Comparison of ENCODE assay signal across 26 cellular contexts in the genomic region with DNA sequence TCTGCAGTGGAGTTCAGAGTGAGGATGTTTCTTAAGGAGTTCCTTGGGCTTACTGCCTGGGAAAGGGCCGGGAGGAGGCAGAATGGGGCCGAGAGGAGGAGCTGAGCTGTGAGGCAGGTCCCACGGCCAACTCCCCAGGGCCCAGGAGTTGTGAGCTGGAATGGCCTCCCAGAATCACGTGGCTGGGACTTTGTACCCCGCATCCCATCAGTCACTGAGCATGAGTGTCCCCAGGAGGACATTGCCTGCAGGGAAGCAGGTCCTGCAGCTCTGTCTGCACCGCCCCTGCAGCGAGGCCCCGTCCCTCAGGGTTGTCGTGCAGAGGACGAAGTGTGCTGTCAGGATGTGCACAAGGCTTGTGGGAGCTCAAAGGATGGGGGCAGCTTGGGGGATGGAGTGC.
DNase-seq lines count a peak whose midpoint lies in the region; ATAC-seq, FAIRE-seq and TF ChIP-seq lines count a peak whose summit lies in the region.
"Had no signal": no experiment of that assay in that cellular context is flagged by ENCODE, and none has a peak within 500 bp of the region (broad histone marks: within the 10 kb centered on the region; RNA-seq: fewer than 3 reads in every experiment).

No MANE protein-coding gene starts in this region.

- no peaks in the 10 kb centered on the region for H3K79me2 ChIP-seq in HepG2 (ENCODE audit: insufficient read depth, low read length)
- no peaks in the 10 kb centered on the region for H3K79me2 ChIP-seq in neural progenitor cell (ENCODE audit: low read depth)

- TF ChIP-seq CTCF in HepG2 (CRISPR knock-in tag; IDR thresholded peaks at IDR 0.05) (peak; percentile 11; the same call in 1 of the 2 replicates), right lobe of liver (IDR thresholded peaks at IDR 0.05) (no peak), neural progenitor cell (IDR thresholded peaks at IDR 0.05) (no peak), osteocyte (IDR thresholded peaks at IDR 0.05) (no peak)

- H2AFZ ChIP-seq in HepG2 (ENCODE audit: low read length): no peak overlapping the region
- no peak overlapping the region for H2AFZ ChIP-seq in neural progenitor cell (replicated peaks)

- H3K4me3 ChIP-seq in HepG2 (replicated peaks in 1 of 3; ENCODE audit: insufficient read depth in 1 of 3, low read depth in 2 of 3, low read length in 3 of 3): no peak overlapping the region
- no peak overlapping the region for H3K4me3 ChIP-seq in right lobe of liver
- H3K4me3 ChIP-seq in neural progenitor cell: no peak overlapping the region
- H3K4me3 ChIP-seq: A549, BLaER1 had no signal

- H3K27me3 Mint-ChIP-seq in neural progenitor cell (ENCODE audit: insufficient read depth, low read depth) (peaks cover 2% of the 10 kb centered on the region), osteocyte (ENCODE audit: unreplicated experiment) (no peaks in the 10 kb centered on the region)
- H3K27me3 Mint-ChIP-seq: CD4-positive, alpha-beta memory T cell; CD4-positive, CD25-positive, alpha-beta regulatory T cell; CD8-positive, alpha-beta memory T cell had no signal

- H3K36me3 Mint-ChIP-seq in neural progenitor cell (peaks cover 70% of the 10 kb centered on the region), osteocyte (ENCODE audit: unreplicated experiment) (peaks cover 75% of the 10 kb centered on the region)

- peak overlapping the region; percentile 25 for H3K27ac Mint-ChIP-seq in neural progenitor cell
- H3K27ac Mint-ChIP-seq in osteocyte (ENCODE audit: unreplicated experiment): no peak overlapping the region
- H3K27ac Mint-ChIP-seq: CD14-positive monocyte had no signal

- TF ChIP-seq EP300 in HepG2 (IDR thresholded peaks at IDR 0.05; ENCODE audit: low read depth in 2 of 2, low read length in 2 of 2) (no peak), HepG2 (CRISPR knock-in tag; IDR thresholded peaks at IDR 0.05; ENCODE audit: borderline replicate concordance) (no peak)

- no peak overlapping the region for H3K27ac ChIP-seq in HepG2 (ENCODE audit: extremely low read length, insufficient read depth, low read length)
- no peak overlapping the region for H3K27ac ChIP-seq in right lobe of liver
- H3K27ac ChIP-seq in neural progenitor cell: no peak overlapping the region
- H3K27ac ChIP-seq: 22Rv1, A549, BLaER1 had no signal

- CTCF ChIA-PET in HepG2 (lab: Yijun Ruan, JAX; ENCODE audit: low intra/inter-chr PET ratio, low total read pairs): no interaction called here

- H3K4me1 Mint-ChIP-seq in neural progenitor cell (no peaks in the 10 kb centered on the region), osteocyte (ENCODE audit: unreplicated experiment) (no peaks in the 10 kb centered on the region)
- H3K4me1 Mint-ChIP-seq: CD14-positive monocyte; CD4-positive, alpha-beta memory T cell; CD4-positive, CD25-positive, alpha-beta regulatory T cell; CD8-positive, alpha-beta memory T cell had no signal

- no peak for DNase-seq in HepG2 (ENCODE audit: low spot score)
- no peak for DNase-seq in right lobe of liver
- DNase-seq in neural progenitor cell (ENCODE audit: low spot score): no peak
- peak; percentile 68 for DNase-seq in osteocyte (ENCODE audit: extremely low spot score, unreplicated experiment)
- peak; percentile 29 for DNase-seq in ureter (ENCODE audit: low spot score)
- DNase-seq in Ammon's horn (ENCODE audit: low spot score): no peak
- DNase-seq: AML-193; BE2C; C1 segment of cervical spinal cord; Caco-2; Calu3; CD4-positive, alpha-beta memory T cell; CD4-positive, CD25-positive, alpha-beta regulatory T cell; CD8-positive, alpha-beta memory T cell; DMS79 treated with DMSO at 0.1 percent for 48 hours; GF-D8 had no signal

- POLR2A ChIA-PET in HepG2 (lab: Yijun Ruan, JAX): interaction anchor here (1.0 kb wide), 1 partner anchor 25 kb away, joined by 3 read pairs; no protein-coding TSS in a partner anchor

- H3K4me3 Mint-ChIP-seq in neural progenitor cell (no peak overlapping the region), osteocyte (ENCODE audit: unreplicated experiment) (no peak overlapping the region)
- H3K4me3 Mint-ChIP-seq: CD14-positive monocyte; CD4-positive, alpha-beta memory T cell; CD4-positive, CD25-positive, alpha-beta regulatory T cell; CD8-positive, alpha-beta memory T cell had no signal

- H3K9me3 Mint-ChIP-seq in neural progenitor cell: peaks cover 20% of the 10 kb centered on the region
- peaks cover 20% of the 10 kb centered on the region for H3K9me3 Mint-ChIP-seq in osteocyte (ENCODE audit: unreplicated experiment)

- no peak for TF ChIP-seq RAD21 in HepG2 (CRISPR knock-in tag; IDR thresholded peaks at IDR 0.05)

- intact Hi-C loops in HepG2 (cut with micrococcal nuclease; ENCODE audit: unreplicated experiment) (no loop called here), right lobe of liver (cut with DNase I) (no loop called here)

- ATAC-seq in HepG2 (peak; percentile 60), right lobe of liver (no peak), HG02588 (IDR thresholded peaks at IDR 0.05; ENCODE audit: unreplicated experiment) (no peak), GM19397 (IDR thresholded peaks at IDR 0.05; ENCODE audit: unreplicated experiment) (no peak)
- ATAC-seq: A549 had no signal

- no peak for FAIRE-seq in HepG2 (lab: Jason Lieb, UNC)
- FAIRE-seq: A549, D721Med, G401.6, GM12891, GM19239 had no signal

- no peaks in the 10 kb centered on the region for H4K20me1 ChIP-seq in HepG2 (ENCODE audit: insufficient read depth, low read length)
- H4K20me1 ChIP-seq in neural progenitor cell (ENCODE audit: low read depth): no peaks in the 10 kb centered on the region
- H4K20me1 ChIP-seq: BLaER1 had no signal

- no peak overlapping the region for H3K9ac ChIP-seq in HepG2 (ENCODE audit: insufficient read depth, low read depth, low read length)
- no peak overlapping the region for H3K9ac ChIP-seq in neural progenitor cell
- H3K9ac ChIP-seq: BLaER1 had no signal

- H3K27me3 ChIP-seq in HepG2 (ENCODE audit: control insufficient read depth in 1 of 2, insufficient read depth in 2 of 2, low read length in 2 of 2): no peaks in the 10 kb centered on the region
- no peaks in the 10 kb centered on the region for H3K27me3 ChIP-seq in right lobe of liver
- no peaks in the 10 kb centered on the region for H3K27me3 ChIP-seq in neural progenitor cell
- H3K27me3 ChIP-seq: BE2C, BLaER1 had no signal

- H3K36me3 ChIP-seq in HepG2 (replicated peaks in 1 of 2; ENCODE audit: control insufficient read depth in 1 of 2, insufficient read depth in 2 of 2, low read length in 2 of 2) (no peaks in the 10 kb centered on the region; a peak in 1 of 5 replicates), right lobe of liver (peaks cover 0 to 2% (median under 1%) of the 10 kb centered on the region in 4 donors), neural progenitor cell (peaks cover 7% of the 10 kb centered on the region)

- peaks cover 6% of the 10 kb centered on the region; the same call in 1 of the 2 replicates for H3K9me3 ChIP-seq in HepG2 (ENCODE audit: low read length)
- H3K9me3 ChIP-seq in right lobe of liver: no peaks in the 10 kb centered on the region
- H3K9me3 ChIP-seq in neural progenitor cell (ENCODE audit: low read depth): no peaks in the 10 kb centered on the region
- H3K9me3 ChIP-seq: BE2C, Caco-2 had no signal

- in situ Hi-C loops in HepG2 (cut with HindIII; ENCODE audit: extremely low pct_ligation_motif_present, low pct_unique_long_range_greater_than_20kb): no loop called here

- H3K4me1 ChIP-seq in HepG2 (ENCODE audit: insufficient read depth, low read length) (peaks cover 20% of the 10 kb centered on the region), right lobe of liver (no peaks in the 10 kb centered on the region), neural progenitor cell (no peaks in the 10 kb centered on the region)
- H3K4me1 ChIP-seq: A549, BE2C, BLaER1, Caco-2 had no signal

- no peaks in the 10 kb centered on the region for H3F3A ChIP-seq in neural progenitor cell (ENCODE audit: low read depth)

- BruUV-seq in HepG2 (replicated peaks; lab: Mats Ljungman, UMichigan): no TSS peak

- TF ChIP-seq POLR2A in HepG2 (IDR thresholded peaks at IDR 0.05; ENCODE audit: insufficient read depth in 1 of 2, low read depth in 2 of 2, low read length in 2 of 2): no peak
- no peak for TF ChIP-seq POLR2A in right lobe of liver (IDR thresholded peaks at IDR 0.05)

- 78% methylated on average over 8 of the region's 10 CpGs for WGBS in HepG2 (ENCODE audit: low lambda C conversion rate)
- WGBS in right lobe of liver (ENCODE audit: insufficient coverage, low coverage, low lambda C conversion rate, missing lambda C conversion rate): 90% methylated on average over 4 of the region's 10 CpGs

- H3K4me2 ChIP-seq in HepG2 (ENCODE audit: low read depth, low read length): no peak overlapping the region
- H3K4me2 ChIP-seq in neural progenitor cell: no peak overlapping the region
- H3K4me2 ChIP-seq: A549, BLaER1 had no signal

TF ChIP-seq in HepG2, 621 proteins besides CTCF, POLR2A, EP300 and RAD21 (continues in another document):
- TF ChIP-seq ZNF367 (CRISPR knock-in tag; IDR thresholded peaks at IDR 0.05; ENCODE audit: borderline replicate concordance): no peak
- peak; percentile 51; the same call in 1 of the 2 replicates for TF ChIP-seq ZNF687 (CRISPR knock-in tag; IDR thresholded peaks at IDR 0.05)
- TF ChIP-seq ZNF431 (CRISPR knock-in tag; IDR thresholded peaks at IDR 0.05; ENCODE audit: borderline replicate concordance, low read depth): no peak

Comparison
In these comparisons a context has a peak if more than half of its experiments do, and no peak if none do; other contexts are left out.
1. DNase-seq: peak in osteocyte (single experiment) and ureter (single experiment); none in HepG2 (single experiment), right lobe of liver (0 of 3), neural progenitor cell (single experiment) and Ammon's horn (single experiment).